ENCODE assay signal across 15 cellular contexts in genomic region chr13:95150555-95150954, GRCh38.
DNase-seq lines count a peak whose midpoint lies in the region; ATAC-seq, FAIRE-seq and TF ChIP-seq lines count a peak whose summit lies in the region.
"Had no signal": no experiment of that assay in that cellular context is flagged by ENCODE, and none has a peak within 500 bp of the region (broad histone marks: within the 10 kb centered on the region; RNA-seq: fewer than 3 reads in every experiment).

No MANE protein-coding gene starts in this region.

- no peak overlapping the region for H2BK120ac ChIP-seq in trophoblast cell (ENCODE audit: insufficient read depth, low read length, poor library complexity)

- TF ChIP-seq CTCF in foreskin keratinocyte (conservative IDR thresholded peaks at IDR 0.05) = no peak

- H3K18ac ChIP-seq in trophoblast cell (ENCODE audit: low read length) = no peak overlapping the region

- H3K4me1 Mint-ChIP-seq in CD4-positive, CD25-positive, alpha-beta regulatory T cell = peaks cover 11 to 26% (median 16%) of the 10 kb centered on the region in 4 donors
- H3K4me1 Mint-ChIP-seq in activated T-helper 17 cell treated with anti-CD3 and anti-CD28 coated beads, Interleukin-2, amount 50 U/mL, for 72 hours = no peaks in the 10 kb centered on the region

- no peak overlapping the region for H2BK12ac ChIP-seq in trophoblast cell (ENCODE audit: low read length)

- no peak overlapping the region for H3K23ac ChIP-seq in trophoblast cell (ENCODE audit: low read length)

- H3K27me3 Mint-ChIP-seq in CD4-positive, CD25-positive, alpha-beta regulatory T cell = no peaks in the 10 kb centered on the region
- no peaks in the 10 kb centered on the region for H3K27me3 Mint-ChIP-seq in activated T-helper 17 cell treated with anti-CD3 and anti-CD28 coated beads, Interleukin-2, amount 50 U/mL, for 72 hours

- H3K4me2 ChIP-seq in trophoblast cell (ENCODE audit: low read length) = no peak overlapping the region

- no peaks in the 10 kb centered on the region for H3K79me2 ChIP-seq in trophoblast cell (ENCODE audit: control insufficient read depth, insufficient read depth, low read length, poor library complexity)

- H2AK5ac ChIP-seq in trophoblast cell (ENCODE audit: low read length) = no peak overlapping the region

- FAIRE-seq in H54 (lab: Jason Lieb, UNC) = peak; percentile 33
- FAIRE-seq: HTR-8/SVneo had no signal

- H3K36me3 Mint-ChIP-seq in CD4-positive, CD25-positive, alpha-beta regulatory T cell = peaks cover 15% of the 10 kb centered on the region
- peaks cover 5% of the 10 kb centered on the region for H3K36me3 Mint-ChIP-seq in activated T-helper 17 cell treated with anti-CD3 and anti-CD28 coated beads, Interleukin-2, amount 50 U/mL, for 72 hours (ENCODE audit: low read depth)

- no peaks in the 10 kb centered on the region for H3K27me3 ChIP-seq in CD4-positive, CD25-positive, alpha-beta regulatory T cell (ENCODE audit: control insufficient read depth, insufficient read depth, low read length)
- no peaks in the 10 kb centered on the region for H3K27me3 ChIP-seq in foreskin keratinocyte
- no peaks in the 10 kb centered on the region for H3K27me3 ChIP-seq in trophoblast cell (ENCODE audit: insufficient read depth, low read length)

- no peak overlapping the region for H3K4me3 ChIP-seq in CD4-positive, CD25-positive, alpha-beta regulatory T cell (ENCODE audit: low read depth, low read length)
- no peak overlapping the region for H3K4me3 ChIP-seq in trophoblast cell (ENCODE audit: low read depth, low read length)

- no peak overlapping the region for H3K9ac ChIP-seq in trophoblast cell (ENCODE audit: low read length)

- H3K79me1 ChIP-seq in trophoblast cell (ENCODE audit: low read length) = no peaks in the 10 kb centered on the region

- H4K91ac ChIP-seq in trophoblast cell (ENCODE audit: low read depth, low read length) = no peak overlapping the region

- ATAC-seq in CD4-positive, CD25-positive, alpha-beta regulatory T cell (ENCODE audit: low read depth in 2 of 2) = no peak
- peak; percentile 52 for ATAC-seq in activated T-helper 17 cell treated with anti-CD3 and anti-CD28 coated beads, Interleukin-2, amount 50 U/mL, for 72 hours (replicated peaks)
- ATAC-seq in foreskin keratinocyte = peak; percentile 6

- no peak for DNase-seq in CD4-positive, CD25-positive, alpha-beta regulatory T cell
- DNase-seq in H54 (ENCODE audit: insufficient read length, low spot score) (no peak), foreskin keratinocyte (peak in 1 of 2 donors; percentile 25), C1 segment of cervical spinal cord (lab: John Stamatoyannopoulos, UW) (no peak), NCI-H1092 treated with DMSO at 0.1 percent for 48 hours (lab: John Stamatoyannopoulos, UW) (no peak), trophoblast cell (no peak)
- DNase-seq: DMS153, EL, H7, MV-4-11, NCI-H1436, NCI-H2081, Right ventricle myocardium superior had no signal

- no peak for TF ChIP-seq POLR2A in H54 (IDR thresholded peaks at IDR 0.05; ENCODE audit: low read depth, low read length)

- no peaks in the 10 kb centered on the region for H3K4me1 ChIP-seq in CD4-positive, CD25-positive, alpha-beta regulatory T cell (ENCODE audit: control insufficient read depth, insufficient read depth, low read length, poor library complexity, severe bottlenecking)
- H3K4me1 ChIP-seq in foreskin keratinocyte (peaks cover 12% of the 10 kb centered on the region), trophoblast cell (ENCODE audit: control insufficient read depth in 1 of 2, insufficient read depth in 2 of 2, low read length in 2 of 2) (no peaks in the 10 kb centered on the region)

- no peak overlapping the region for H3K4me3 Mint-ChIP-seq in CD4-positive, CD25-positive, alpha-beta regulatory T cell
- no peak overlapping the region for H3K4me3 Mint-ChIP-seq in activated T-helper 17 cell treated with anti-CD3 and anti-CD28 coated beads, Interleukin-2, amount 50 U/mL, for 72 hours

- no peak overlapping the region for H4K8ac ChIP-seq in trophoblast cell (ENCODE audit: low read depth, low read length)

- no peak overlapping the region for H3K4ac ChIP-seq in trophoblast cell (ENCODE audit: low read depth, low read length)

- H4K12ac ChIP-seq in trophoblast cell (ENCODE audit: low read depth, low read length) = no peak overlapping the region

- no peaks in the 10 kb centered on the region for H3K9me3 ChIP-seq in CD4-positive, CD25-positive, alpha-beta regulatory T cell (ENCODE audit: control insufficient read depth in 2 of 2, low read length in 2 of 2)
- no peaks in the 10 kb centered on the region for H3K9me3 ChIP-seq in trophoblast cell (ENCODE audit: insufficient read depth, low read depth, low read length)

- H3K9me3 Mint-ChIP-seq in CD4-positive, CD25-positive, alpha-beta regulatory T cell = peaks cover 0 to 1% (median 0%) of the 10 kb centered on the region in 7 donors
- H3K9me3 Mint-ChIP-seq in activated T-helper 17 cell treated with anti-CD3 and anti-CD28 coated beads, Interleukin-2, amount 50 U/mL, for 72 hours = no peaks in the 10 kb centered on the region

- no peak overlapping the region for H3K27ac ChIP-seq in CD4-positive, CD25-positive, alpha-beta regulatory T cell (ENCODE audit: insufficient read depth, low read length, poor library complexity, severe bottlenecking)
- no peak overlapping the region for H3K27ac ChIP-seq in foreskin keratinocyte
- no peak overlapping the region for H3K27ac ChIP-seq in trophoblast cell (ENCODE audit: low read depth, low read length)

- no peaks in the 10 kb centered on the region for H3K36me3 ChIP-seq in CD4-positive, CD25-positive, alpha-beta regulatory T cell (ENCODE audit: control insufficient read depth, insufficient read depth, low read length)
- no peaks in the 10 kb centered on the region for H3K36me3 ChIP-seq in trophoblast cell (ENCODE audit: control insufficient read depth in 1 of 2, insufficient read depth in 2 of 2, low read length in 2 of 2)

- no peak overlapping the region for H3K14ac ChIP-seq in trophoblast cell (ENCODE audit: low read length)

- H3K27ac Mint-ChIP-seq in CD4-positive, CD25-positive, alpha-beta regulatory T cell = peak overlapping the region in 2 of 3 donors; percentile 48 to 58
- H3K27ac Mint-ChIP-seq in activated T-helper 17 cell treated with anti-CD3 and anti-CD28 coated beads, Interleukin-2, amount 50 U/mL, for 72 hours = peak overlapping the region; percentile 28

- no CpG with 5 or more reads among the region's 2 CpGs for WGBS in trophoblast cell (ENCODE audit: extremely low coverage, insufficient coverage, insufficient read length)

- no peak overlapping the region for H2AFZ ChIP-seq in trophoblast cell (ENCODE audit: insufficient read depth, low read length, poor library complexity)

- H2BK5ac ChIP-seq in trophoblast cell (ENCODE audit: low read depth, low read length, poor library complexity) = no peak overlapping the region

Comparison
In these comparisons a context has a peak if more than half of its experiments do, and no peak if none do; other contexts are left out.
1. ATAC-seq: peak in activated T-helper 17 cell treated with anti-CD3 and anti-CD28 coated beads, Interleukin-2, amount 50 U/mL, for 72 hours (single experiment) and foreskin keratinocyte (single experiment); none in CD4-positive, CD25-positive, alpha-beta regulatory T cell (0 of 2).